22 cellular contexts compared by ENCODE assay signal in genomic region chr14:104289485-104289884, GRCh38.
DNase-seq lines count a peak whose midpoint lies in the region; ATAC-seq, FAIRE-seq and TF ChIP-seq lines count a peak whose summit lies in the region.
"Had no signal": no experiment of that assay in that cellular context is flagged by ENCODE, and none has a peak within 500 bp of the region (broad histone marks: within the 10 kb centered on the region; RNA-seq: fewer than 3 reads in every experiment).

No MANE protein-coding gene starts in this region.

- CTCF ChIA-PET in GM12878 (lab: Yijun Ruan, JAX) (no interaction called here), HepG2 (lab: Yijun Ruan, JAX; ENCODE audit: low intra/inter-chr PET ratio, low total read pairs) (no interaction called here)

- H4K20me1 ChIP-seq in GM12878 (ENCODE audit: control insufficient read depth, insufficient read depth) (no peaks in the 10 kb centered on the region), HepG2 (ENCODE audit: insufficient read depth, low read length) (no peaks in the 10 kb centered on the region)

- SMC1A ChIA-PET in GM12878 (lab: Charles Lee; ENCODE audit: uncharacterized antibody, unreplicated experiment), result no interaction called here

- POLR2A ChIA-PET in GM12878 (lab: Charles Lee), result no interaction called here
- POLR2A ChIA-PET in HepG2 (lab: Yijun Ruan, JAX), result no interaction called here

- no peak for TF ChIP-seq RAD21 in GM12878 (IDR thresholded peaks at IDR 0.05; ENCODE audit: insufficient read depth, low read depth, low read length)
- TF ChIP-seq RAD21 in HepG2 (CRISPR knock-in tag; IDR thresholded peaks at IDR 0.05), result no peak

- TF ChIP-seq CTCF in GM12878 (IDR thresholded peaks at IDR 0.05 in 2 of 3, conservative IDR thresholded peaks at IDR 0.05 in 1 of 3; ENCODE audit: control insufficient read depth in 2 of 3, extremely low read depth in 1 of 3, insufficient read depth in 1 of 3, low read depth in 3 of 3, low read length in 3 of 3), result no peak
- TF ChIP-seq CTCF in HepG2 (CRISPR knock-in tag; IDR thresholded peaks at IDR 0.05), result no peak

- no peak for TF ChIP-seq EP300 in GM12878 (IDR thresholded peaks at IDR 0.05; ENCODE audit: borderline replicate concordance in 1 of 2, control insufficient read depth in 1 of 2, low read depth in 2 of 2, low read length in 2 of 2)
- TF ChIP-seq EP300 in HepG2 (IDR thresholded peaks at IDR 0.05; ENCODE audit: low read depth in 2 of 2, low read length in 2 of 2), result no peak
- no peak for TF ChIP-seq EP300 in HepG2 (CRISPR knock-in tag; IDR thresholded peaks at IDR 0.05; ENCODE audit: borderline replicate concordance)

- BruUV-seq in GM12878 (replicated peaks; lab: Mats Ljungman, UMichigan), result no TSS peak
- BruUV-seq in HepG2 (replicated peaks; lab: Mats Ljungman, UMichigan), result no TSS peak

- H3K4me1 ChIP-seq in GM12878 (ENCODE audit: control insufficient read depth, insufficient read depth, low read length) (no peaks in the 10 kb centered on the region), HepG2 (ENCODE audit: insufficient read depth, low read length) (no peaks in the 10 kb centered on the region)

- WGBS in GM12878 (ENCODE audit: insufficient coverage, insufficient replicate concordance, low lambda C conversion rate, missing lambda C conversion rate), result 18% methylated on average over 4 of the region's 4 CpGs
- WGBS in HepG2 (ENCODE audit: low lambda C conversion rate), result 37% methylated on average over 3 of the region's 4 CpGs

- intact Hi-C loops in GM12878 (cut with micrococcal nuclease; ENCODE audit: unreplicated experiment) (no loop called here), HepG2 (cut with micrococcal nuclease; ENCODE audit: unreplicated experiment) (no loop called here)

- no peak for ATAC-seq in GM12878
- ATAC-seq in HepG2, result no peak
- no peak for ATAC-seq in GM21390 (IDR thresholded peaks at IDR 0.05; ENCODE audit: unreplicated experiment)
- no peak for ATAC-seq in HG02678 (IDR thresholded peaks at IDR 0.05; ENCODE audit: unreplicated experiment)
- ATAC-seq: K562 had no signal

- TF ChIP-seq POLR2A in GM12878 (IDR thresholded peaks at IDR 0.05; ENCODE audit: low read depth, low read length), result no peak
- no peak for TF ChIP-seq POLR2A in HepG2 (IDR thresholded peaks at IDR 0.05; ENCODE audit: insufficient read depth in 1 of 2, low read depth in 2 of 2, low read length in 2 of 2)

- in situ Hi-C loops in Caki2 (cut with HindIII; ENCODE audit: low pct_unique_long_range_greater_than_20kb, low sequenced_read_pairs) (no loop called here), GM12878 (cut with MboI) (no loop called here), HepG2 (cut with HindIII; ENCODE audit: extremely low pct_ligation_motif_present, low pct_unique_long_range_greater_than_20kb) (no loop called here)

- H3K79me2 ChIP-seq in GM12878 (ENCODE audit: control insufficient read depth, insufficient read depth, low read length) (no peaks in the 10 kb centered on the region), HepG2 (ENCODE audit: insufficient read depth, low read length) (no peaks in the 10 kb centered on the region)

- RAD21 ChIA-PET in GM12878 (lab: Charles Lee; ENCODE audit: unreplicated experiment), result no interaction called here

- H3K4me2 ChIP-seq in GM12878 (ENCODE audit: control insufficient read depth, insufficient read depth) (no peak overlapping the region), HepG2 (ENCODE audit: low read depth, low read length) (no peak overlapping the region)

- H3K4me3 ChIP-seq in GM12878 (no peak overlapping the region), HepG2 (replicated peaks in 1 of 3; ENCODE audit: insufficient read depth in 1 of 3, low read depth in 2 of 3, low read length in 3 of 3) (no peak overlapping the region)
- H3K4me3 ChIP-seq: K562 had no signal

- no peak overlapping the region for H3K9ac ChIP-seq in GM12878 (ENCODE audit: control insufficient read depth, insufficient read depth, low read length)
- H3K9ac ChIP-seq in HepG2 (ENCODE audit: insufficient read depth, low read depth, low read length), result no peak overlapping the region

- no peaks in the 10 kb centered on the region for H3K27me3 ChIP-seq in GM12878 (replicated peaks in 1 of 2; ENCODE audit: control insufficient read depth in 2 of 2, insufficient read depth in 2 of 2, low read length in 1 of 2)
- H3K27me3 ChIP-seq in HepG2 (ENCODE audit: control insufficient read depth in 1 of 2, insufficient read depth in 2 of 2, low read length in 2 of 2), result peaks cover 0 to 6% of the 10 kb centered on the region in 2 experiments; a peak in 1 of 5 replicates
- H3K27me3 ChIP-seq: BE2C had no signal

- H3K9me3 ChIP-seq in GM12878 (replicated peaks; ENCODE audit: control insufficient read depth, insufficient read depth, low read length), result no peaks in the 10 kb centered on the region
- no peaks in the 10 kb centered on the region for H3K9me3 ChIP-seq in HepG2 (ENCODE audit: low read length)
- H3K9me3 ChIP-seq: BE2C had no signal

- H3K27ac ChIP-seq in GM12878 (ENCODE audit: control insufficient read depth, insufficient read depth) (no peak overlapping the region), HepG2 (ENCODE audit: extremely low read length, insufficient read depth, low read length) (no peak overlapping the region)
- H3K27ac ChIP-seq: 22Rv1 had no signal

- FAIRE-seq in GM12878 (lab: Jason Lieb, UNC) (no peak), HepG2 (lab: Jason Lieb, UNC) (no peak)
- FAIRE-seq: G401.6, K562 had no signal

- H3K36me3 ChIP-seq in GM12878 (ENCODE audit: control insufficient read depth in 2 of 2, insufficient read depth in 2 of 2, low read length in 1 of 2), result no peaks in the 10 kb centered on the region
- H3K36me3 ChIP-seq in HepG2 (replicated peaks in 1 of 2; ENCODE audit: control insufficient read depth in 1 of 2, insufficient read depth in 2 of 2, low read length in 2 of 2), result no peaks in the 10 kb centered on the region
- H3K36me3 ChIP-seq: BE2C had no signal

- no peak overlapping the region for H2AFZ ChIP-seq in GM12878 (ENCODE audit: control insufficient read depth, low read depth, low read length)
- H2AFZ ChIP-seq in HepG2 (ENCODE audit: low read length), result no peak overlapping the region

- peak; percentile 24 for DNase-seq in activated effector memory CD4-positive, alpha-beta T cell treated with anti-CD3 and anti-CD28 coated beads, Interleukin-2, amount 50 U/mL, for 16 hours
- no peak for DNase-seq in activated effector memory CD4-positive, alpha-beta T cell treated with Interleukin-2 at 50 U/mL for 16 hours
- DNase-seq in Caki2 (ENCODE audit: low read depth) (peak; percentile 15), GM12878 (ENCODE audit: low read depth, low spot score) (no peak), HepG2 (ENCODE audit: low spot score) (no peak)
- no peak for DNase-seq in stimulated activated CD4-positive, alpha-beta T cell treated with anti-CD3 and anti-CD28 coated beads, Interleukin-1b, Interleukin-23, amount 100 ng/mL, for 48 hours
- DNase-seq: BE2C; CD4-positive, CD25-positive, alpha-beta regulatory T cell; COR-L47; HCEC 1CT; NCI-H1092 treated with DMSO at 0.1 percent for 48 hours; NCI-H146; NCI-H2029 treated with DMSO at 0.1 percent for 48 hours; NCI-H446 treated with DMSO at 0.1 percent for 48 hours; NCI-H774; OCI-M1; RPMI8226 had no signal

TF ChIP-seq in GM12878, 131 proteins besides CTCF, POLR2A, EP300 and RAD21:
- TF ChIP-seq IKZF2 (IDR thresholded peaks at IDR 0.05), result no peak
- TF ChIP-seq, protein P1, sequence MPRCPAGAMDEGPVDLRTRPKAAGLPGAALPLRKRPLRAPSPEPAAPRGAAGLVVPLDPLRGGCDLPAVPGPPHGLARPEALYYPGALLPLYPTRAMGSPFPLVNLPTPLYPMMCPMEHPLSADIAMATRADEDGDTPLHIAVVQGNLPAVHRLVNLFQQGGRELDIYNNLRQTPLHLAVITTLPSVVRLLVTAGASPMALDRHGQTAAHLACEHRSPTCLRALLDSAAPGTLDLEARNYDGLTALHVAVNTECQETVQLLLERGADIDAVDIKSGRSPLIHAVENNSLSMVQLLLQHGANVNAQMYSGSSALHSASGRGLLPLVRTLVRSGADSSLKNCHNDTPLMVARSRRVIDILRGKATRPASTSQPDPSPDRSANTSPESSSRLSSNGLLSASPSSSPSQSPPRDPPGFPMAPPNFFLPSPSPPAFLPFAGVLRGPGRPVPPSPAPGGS (IDR thresholded peaks at IDR 0.05; ENCODE audit: borderline replicate concordance, insufficient read depth, low read depth, low read length, poor library complexity, severe bottlenecking), result peak; percentile 54

TF ChIP-seq in HepG2, 621 proteins besides CTCF, POLR2A, EP300 and RAD21:
- TF ChIP-seq MAFF (IDR thresholded peaks at IDR 0.05; ENCODE audit: low read depth, low read length) (0 out of 2 replicates have a peak, but pooled peaks have one; percentile 38), MAFK (conservative IDR thresholded peaks at IDR 0.05 in 1 of 2, IDR thresholded peaks at IDR 0.05 in 1 of 2; ENCODE audit: low read length in 2 of 2) (peak; percentile 53 to 71), ZNF264 (CRISPR knock-in tag; IDR thresholded peaks at IDR 0.05) (no peak)

Comparison
In these comparisons a context has a peak if more than half of its experiments do, and no peak if none do; other contexts are left out.
1. DNase-seq: peak in activated effector memory CD4-positive, alpha-beta T cell treated with anti-CD3 and anti-CD28 coated beads, Interleukin-2, amount 50 U/mL, for 16 hours (single experiment) and Caki2 (single experiment); none in activated effector memory CD4-positive, alpha-beta T cell treated with Interleukin-2 at 50 U/mL for 16 hours (single experiment), GM12878 (single experiment), HepG2 (single experiment) and stimulated activated CD4-positive, alpha-beta T cell treated with anti-CD3 and anti-CD28 coated beads, Interleukin-1b, Interleukin-23, amount 100 ng/mL, for 48 hours (single experiment).